In genomic region chr15:68228143-68228970, GRCh38 we compare ENCODE assay signal across 1 cellular context.
TF ChIP-seq lines count a peak whose summit lies in the region.

No MANE protein-coding gene starts in this region.

TF ChIP-seq in HepG2, 621 proteins besides CTCF, POLR2A, EP300 and RAD21 (continued from another document and continues in another):
- no peak for TF ChIP-seq KIAA2018 (CRISPR knock-in tag; IDR thresholded peaks at IDR 0.05; ENCODE audit: borderline replicate concordance)
- TF ChIP-seq TBL1XR1 (IDR thresholded peaks at IDR 0.05; ENCODE audit: borderline replicate concordance, low read length, partially characterized antibody) = no peak
- no peak for TF ChIP-seq TBP (CRISPR knock-in tag; IDR thresholded peaks at IDR 0.05)
- TF ChIP-seq RFX5 (IDR thresholded peaks at IDR 0.05; ENCODE audit: low read depth, low read length) = no peak
- no peak for TF ChIP-seq ZMYM2 (CRISPR knock-in tag; IDR thresholded peaks at IDR 0.05)
- no peak for TF ChIP-seq ZNF75D (CRISPR knock-in tag; IDR thresholded peaks at IDR 0.05; ENCODE audit: borderline replicate concordance)
- TF ChIP-seq SMYD3 (CRISPR knock-in tag; IDR thresholded peaks at IDR 0.05) = no peak
- TF ChIP-seq RFXANK (CRISPR knock-in tag; IDR thresholded peaks at IDR 0.05) = no peak
- no peak for TF ChIP-seq SP4 (CRISPR knock-in tag; IDR thresholded peaks at IDR 0.05)
- TF ChIP-seq NCOA5 (CRISPR knock-in tag; IDR thresholded peaks at IDR 0.05) = no peak
- no peak for TF ChIP-seq GABPB1 (CRISPR knock-in tag; IDR thresholded peaks at IDR 0.05)
- no peak for TF ChIP-seq NR2F2 (IDR thresholded peaks at IDR 0.05; ENCODE audit: borderline replicate concordance, low read depth)
- TF ChIP-seq IKZF5 (CRISPR knock-in tag; IDR thresholded peaks at IDR 0.05) = no peak
- no peak for TF ChIP-seq REL (CRISPR knock-in tag; conservative IDR thresholded peaks at IDR 0.05)
- no peak for TF ChIP-seq SCMH1 (CRISPR knock-in tag; IDR thresholded peaks at IDR 0.05; ENCODE audit: borderline replicate concordance)
- no peak for TF ChIP-seq PCBP1 (IDR thresholded peaks at IDR 0.05; ENCODE audit: borderline replicate concordance, low read depth, low read length)
- TF ChIP-seq EHMT2 (IDR thresholded peaks at IDR 0.05; ENCODE audit: borderline replicate concordance, low read depth, low read length) = no peak
- TF ChIP-seq ZNF383 (CRISPR knock-in tag; IDR thresholded peaks at IDR 0.05; ENCODE audit: borderline replicate concordance) = no peak
- 0 out of 2 replicates have a peak, but pooled peaks have one; percentile 27 for TF ChIP-seq SRY (CRISPR knock-in tag; IDR thresholded peaks at IDR 0.05)
- TF ChIP-seq SOX5 (CRISPR knock-in tag; IDR thresholded peaks at IDR 0.05; ENCODE audit: borderline replicate concordance) = no peak
- no peak for TF ChIP-seq MAFG (CRISPR knock-in tag; IDR thresholded peaks at IDR 0.05)
- no peak for TF ChIP-seq THAP7 (CRISPR knock-in tag; IDR thresholded peaks at IDR 0.05)
- no peak for TF ChIP-seq RBM22 (optimal IDR thresholded peaks at IDR 0.05; ENCODE audit: low read length)
- TF ChIP-seq FOXO4 (CRISPR knock-in tag; conservative IDR thresholded peaks at IDR 0.05) = no peak
- no peak for TF ChIP-seq ZGPAT (CRISPR knock-in tag; IDR thresholded peaks at IDR 0.05)
- no peak for TF ChIP-seq FOXP4 (CRISPR knock-in tag; IDR thresholded peaks at IDR 0.05)
- TF ChIP-seq ZKSCAN8 (CRISPR knock-in tag; IDR thresholded peaks at IDR 0.05; ENCODE audit: borderline replicate concordance) = 0 out of 2 replicates have a peak, but pooled peaks have one; percentile 6
- no peak for TF ChIP-seq ZNF12 (CRISPR knock-in tag; IDR thresholded peaks at IDR 0.05)
- TF ChIP-seq ZNF615 (CRISPR knock-in tag; IDR thresholded peaks at IDR 0.05; ENCODE audit: borderline replicate concordance) = no peak
- TF ChIP-seq SP5 (CRISPR knock-in tag; IDR thresholded peaks at IDR 0.05; ENCODE audit: borderline replicate concordance, low read depth) = no peak
- TF ChIP-seq BRF2 (CRISPR knock-in tag; IDR thresholded peaks at IDR 0.05) = no peak
- TF ChIP-seq GTF3A (CRISPR knock-in tag; conservative IDR thresholded peaks at IDR 0.05) = no peak
- no peak for TF ChIP-seq STAT6 (CRISPR knock-in tag; IDR thresholded peaks at IDR 0.05; ENCODE audit: borderline replicate concordance)
- no peak for TF ChIP-seq ZNF879 (CRISPR knock-in tag; IDR thresholded peaks at IDR 0.05)
- TF ChIP-seq FOSL1 (CRISPR knock-in tag; IDR thresholded peaks at IDR 0.05; ENCODE audit: borderline replicate concordance) = no peak
- TF ChIP-seq ZNF724P (CRISPR knock-in tag; IDR thresholded peaks at IDR 0.05; ENCODE audit: borderline replicate concordance) = no peak
- no peak for TF ChIP-seq ATF7-NPFF (CRISPR knock-in tag; IDR thresholded peaks at IDR 0.05; ENCODE audit: low read depth)
- TF ChIP-seq ZSCAN22 (CRISPR knock-in tag; IDR thresholded peaks at IDR 0.05) = no peak
- no peak for TF ChIP-seq PRPF4 (IDR thresholded peaks at IDR 0.05; ENCODE audit: low read depth, low read length, poor library complexity, severe bottlenecking)
- no peak for TF ChIP-seq CBX2 (IDR thresholded peaks at IDR 0.05; ENCODE audit: low read depth, low read length)
- no peak for TF ChIP-seq CBX2 (CRISPR knock-in tag; IDR thresholded peaks at IDR 0.05; ENCODE audit: low read depth)
- peak; percentile 96 for TF ChIP-seq ZFP36 (IDR thresholded peaks at IDR 0.05; ENCODE audit: borderline replicate concordance, low read depth, low read length, partially characterized antibody)
- TF ChIP-seq NFIC (IDR thresholded peaks at IDR 0.05; ENCODE audit: low read length) = no peak
- TF ChIP-seq ZNF292 (CRISPR knock-in tag; IDR thresholded peaks at IDR 0.05; ENCODE audit: borderline replicate concordance, low read depth) = peak; percentile 33; the same call in 1 of the 2 replicates
- TF ChIP-seq ZNF552 (CRISPR knock-in tag; IDR thresholded peaks at IDR 0.05; ENCODE audit: borderline replicate concordance) = 0 out of 2 replicates have a peak, but pooled peaks have one; percentile 28
- TF ChIP-seq TIGD3 (CRISPR knock-in tag; IDR thresholded peaks at IDR 0.05; ENCODE audit: borderline replicate concordance) = no peak
